Comparison of ENCODE assay signal across 19 cellular contexts in the genomic region with DNA sequence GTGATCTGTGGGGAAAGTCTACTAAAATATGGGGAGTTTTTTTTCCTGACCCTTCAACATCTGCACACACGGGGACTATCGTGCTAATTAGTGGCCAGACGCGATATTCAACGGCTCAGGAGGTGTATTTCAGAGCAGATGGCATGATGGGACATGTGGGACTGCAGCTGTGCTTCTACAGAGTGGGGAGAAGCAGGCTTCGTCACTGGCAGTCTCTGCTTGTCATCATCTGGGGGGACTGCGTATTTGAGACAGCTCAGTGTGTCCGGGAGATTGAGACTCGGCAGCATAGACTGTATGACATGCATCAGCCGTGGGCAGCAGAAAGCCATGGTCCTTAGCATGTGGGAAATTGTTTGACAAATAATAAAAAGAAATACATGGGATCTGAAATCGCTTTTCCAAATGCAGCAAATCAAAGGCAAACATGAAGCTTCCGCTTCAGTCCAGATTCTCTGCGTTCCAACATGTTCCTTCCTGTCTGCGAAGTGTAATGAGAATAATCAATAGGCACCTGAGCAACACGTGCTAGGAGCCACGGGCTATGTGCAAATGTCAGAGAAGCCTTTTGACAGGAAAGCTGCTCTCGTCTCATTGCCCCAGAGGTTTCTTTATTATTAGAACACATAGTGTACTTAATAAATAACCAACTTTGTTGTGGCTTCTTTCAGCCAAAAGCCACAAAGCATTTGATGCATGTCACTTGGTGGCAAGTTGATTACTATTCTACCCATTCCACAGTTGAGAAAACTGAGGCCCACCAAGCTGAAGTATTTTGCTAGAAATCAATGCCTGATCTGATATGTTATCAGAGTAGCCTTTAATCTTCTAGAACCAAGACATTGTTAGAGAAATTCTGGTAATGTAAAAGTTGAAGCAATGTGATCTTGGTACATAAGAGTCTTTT.
A peak's percentile ranks its signal among the peaks of the same experiment; 100 is the strongest.
DNase-seq lines count a peak whose midpoint lies in the region; ATAC-seq, FAIRE-seq and TF ChIP-seq lines count a peak whose summit lies in the region.
"Had no signal": no experiment of that assay in that cellular context is flagged by ENCODE, and none has a peak within 500 bp of the region (broad histone marks: within the 10 kb centered on the region; RNA-seq: fewer than 3 reads in every experiment).

No MANE protein-coding gene starts in this region.

- no peaks in the 10 kb centered on the region for H3K9me1 ChIP-seq in keratinocyte (ENCODE audit: control insufficient read depth, extremely low read depth, insufficient read depth, low read length)

- ATAC-seq in WTC11 = no peak
- ATAC-seq in naive thymus-derived CD8-positive, alpha-beta T cell = no peak
- ATAC-seq: GM23338 had no signal

- H3K27ac Mint-ChIP-seq in WTC11 = peak overlapping the region; percentile 55; the same call in 1 of the 2 replicates
- no peak overlapping the region for H3K27ac Mint-ChIP-seq in naive thymus-derived CD8-positive, alpha-beta T cell
- H3K27ac Mint-ChIP-seq: B cell, GM23338 had no signal

- DNase-seq in GM18507 (ENCODE audit: extremely low spot score, insufficient read length, low read depth) (no peak), NCI-H2171 (lab: John Stamatoyannopoulos, UW) (peak; percentile 69), WTC11 (ENCODE audit: low spot score) (no peak), keratinocyte (ENCODE audit: low read depth, low spot score) (no peak), DMS153 (lab: John Stamatoyannopoulos, UW) (no peak), amniotic stem cell (lab: John Stamatoyannopoulos, UW) (no peak), occipital lobe (lab: John Stamatoyannopoulos, UW) (no peak)
- DNase-seq in naive thymus-derived CD8-positive, alpha-beta T cell = no peak
- DNase-seq: Calu3; CD4-positive, alpha-beta memory T cell; DMS79 treated with DMSO at 0.1 percent for 48 hours; MG63; NCI-H1092 treated with DMSO at 0.1 percent for 48 hours; NCI-H1694; NCI-H748 treated with DMSO at 0.1 percent for 48 hours; T-helper 1 cell had no signal

- peaks cover 55% of the 10 kb centered on the region for H3K4me1 Mint-ChIP-seq in WTC11
- no peaks in the 10 kb centered on the region for H3K4me1 Mint-ChIP-seq in naive thymus-derived CD8-positive, alpha-beta T cell
- H3K4me1 Mint-ChIP-seq: B cell; CD4-positive, alpha-beta memory T cell had no signal

- TF ChIP-seq CTCF in WTC11 (IDR thresholded peaks at IDR 0.05) (no peak), keratinocyte (optimal IDR thresholded peaks at IDR 0.05 in 1 of 3, IDR thresholded peaks at IDR 0.05 in 1 of 3, conservative IDR thresholded peaks at IDR 0.05 in 1 of 3; ENCODE audit: extremely low read depth in 1 of 3, insufficient read depth in 2 of 3, low read length in 3 of 3) (no peak)

- no peaks in the 10 kb centered on the region for H4K20me1 ChIP-seq in keratinocyte (ENCODE audit: control insufficient read depth, extremely low read depth, insufficient read depth, low read length)

- dilution Hi-C loops in keratinocyte (cut with MboI; ENCODE audit: extremely low pct_ligation_motif_present, low sequenced_read_pairs) = no loop called here

- H3K4me2 ChIP-seq in keratinocyte (ENCODE audit: control insufficient read depth, extremely low read depth, insufficient read depth, low read depth, low read length) = peak overlapping the region; percentile 82
- H3K4me2 ChIP-seq: GM23338 had no signal

- CTCF ChIA-PET in WTC11 (lab: Charles Lee) = interaction anchor here (1.1 kb wide), 1 partner anchor 294 kb away, joined by 3 read pairs; no protein-coding TSS in a partner anchor

- POLR2A ChIA-PET in WTC11 (lab: Charles Lee) = no interaction called here
- POLR2A ChIA-PET in naive thymus-derived CD8-positive, alpha-beta T cell (lab: Charles Lee) = no interaction called here

- peak; percentile 60 for FAIRE-seq in GM18507 (lab: Jason Lieb, UNC)
- FAIRE-seq in keratinocyte (lab: Jason Lieb, UNC) = peak; percentile 74

- no peak overlapping the region for H3K4me3 Mint-ChIP-seq in WTC11
- no peak overlapping the region for H3K4me3 Mint-ChIP-seq in naive thymus-derived CD8-positive, alpha-beta T cell
- H3K4me3 Mint-ChIP-seq: B cell; CD4-positive, alpha-beta memory T cell; GM23338 had no signal

- no peaks in the 10 kb centered on the region for H3K27me3 Mint-ChIP-seq in WTC11 (ENCODE audit: low read depth)
- H3K27me3 Mint-ChIP-seq in naive thymus-derived CD8-positive, alpha-beta T cell = peaks cover 0 to 20% (median 3%) of the 10 kb centered on the region in 5 donors
- H3K27me3 Mint-ChIP-seq: CD4-positive, alpha-beta memory T cell had no signal

- no peak overlapping the region for H3K27ac ChIP-seq in keratinocyte (ENCODE audit: control insufficient read depth, insufficient read depth, low read length)
- H3K27ac ChIP-seq: SK-N-MC had no signal

- H3K27me3 ChIP-seq in keratinocyte (ENCODE audit: control insufficient read depth, extremely low read depth, insufficient read depth, low read length) = peaks cover 1% of the 10 kb centered on the region
- H3K27me3 ChIP-seq: MG63 had no signal

- no peaks in the 10 kb centered on the region for H3K79me2 ChIP-seq in keratinocyte (ENCODE audit: control insufficient read depth, insufficient read depth, low read length)

- no peaks in the 10 kb centered on the region for H3K36me3 ChIP-seq in keratinocyte (ENCODE audit: control insufficient read depth in 2 of 2, extremely low read depth in 1 of 2, insufficient read depth in 2 of 2, low read length in 2 of 2)
- H3K36me3 ChIP-seq: MG63 had no signal

- peak overlapping the region in 2 of 3 experiments; percentile 40 to 51 for H3K4me3 ChIP-seq in keratinocyte (ENCODE audit: control insufficient read depth in 2 of 3, extremely low read depth in 1 of 3, insufficient read depth in 2 of 3, low read depth in 1 of 3, low read length in 3 of 3)
- H3K4me3 ChIP-seq: GM23338, MG63, SK-N-MC had no signal

- peaks cover 10% of the 10 kb centered on the region for H3K4me1 ChIP-seq in keratinocyte (ENCODE audit: control insufficient read depth, extremely low read depth, insufficient read depth, low read length)

- H2AFZ ChIP-seq in keratinocyte (ENCODE audit: control insufficient read depth, low read length) = peak overlapping the region; percentile 95

- peaks cover 4% of the 10 kb centered on the region; the same call in 1 of the 2 replicates for H3K36me3 Mint-ChIP-seq in WTC11
- no peaks in the 10 kb centered on the region for H3K36me3 Mint-ChIP-seq in naive thymus-derived CD8-positive, alpha-beta T cell
- H3K36me3 Mint-ChIP-seq: CD4-positive, alpha-beta memory T cell had no signal

- peaks cover 15% of the 10 kb centered on the region for H3K9me3 Mint-ChIP-seq in WTC11
- peaks cover 0 to 2% (median 0%) of the 10 kb centered on the region in 9 donors for H3K9me3 Mint-ChIP-seq in naive thymus-derived CD8-positive, alpha-beta T cell
- H3K9me3 Mint-ChIP-seq: GM23338 had no signal

- no peaks in the 10 kb centered on the region for H3K9me3 ChIP-seq in keratinocyte (ENCODE audit: control insufficient read depth, low read depth, low read length)
- H3K9me3 ChIP-seq: MG63 had no signal

- H3K9ac ChIP-seq in keratinocyte (ENCODE audit: control insufficient read depth, extremely low read depth, insufficient read depth, low read length) = peak overlapping the region; percentile 47

TF ChIP-seq in WTC11, 78 proteins besides CTCF, POLR2A, EP300 and RAD21:
- TF ChIP-seq E2F1 (CRISPR knock-in tag; IDR thresholded peaks at IDR 0.05) = no peak
TF ChIP-seq in WTC11: peak in this region for 0.
